ENCODE assay signal across 21 cellular contexts in the genomic region with DNA sequence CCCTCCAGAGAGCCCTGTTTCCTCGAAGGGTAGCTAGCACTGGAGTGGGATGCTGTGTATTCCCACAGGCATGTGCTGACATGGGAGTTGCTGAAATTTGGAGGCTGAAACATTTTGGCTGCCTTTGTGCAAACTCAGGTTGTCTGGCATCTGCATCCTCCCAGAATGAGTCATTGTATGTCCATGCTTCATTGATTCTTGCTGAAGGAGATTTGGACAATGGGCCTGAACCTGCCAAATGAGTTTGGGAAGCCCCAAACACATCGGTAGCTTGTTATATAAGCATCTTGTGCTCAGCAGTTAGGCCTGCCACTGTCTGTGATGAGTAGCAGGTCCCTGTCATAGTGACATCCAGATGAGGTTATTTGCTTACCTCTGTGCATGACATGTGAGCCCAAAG.
DNase-seq lines count a peak whose midpoint lies in the region; ATAC-seq, FAIRE-seq and TF ChIP-seq lines count a peak whose summit lies in the region.
"Had no signal": no experiment of that assay in that cellular context is flagged by ENCODE, and none has a peak within 500 bp of the region (broad histone marks: within the 10 kb centered on the region; RNA-seq: fewer than 3 reads in every experiment).

No MANE protein-coding gene starts in this region.

- no peak for TF ChIP-seq POLR2A in GM12891 (IDR thresholded peaks at IDR 0.05; ENCODE audit: low read depth, low read length)

- no peak for DNase-seq in GM12891 (ENCODE audit: insufficient read length, low spot score)
- DNase-seq in cerebellar cortex (ENCODE audit: low spot score): peak; percentile 9
- DNase-seq in urothelium cell line (ENCODE audit: low spot score): peak; percentile 23
- no peak for DNase-seq in hepatic stellate cell (ENCODE audit: low spot score)
- DNase-seq in omental fat pad (ENCODE audit: low spot score): no peak
- DNase-seq in NOMO-1 treated with DMSO at 0.1 percent for 48 hours (lab: John Stamatoyannopoulos, UW; ENCODE audit: unreplicated experiment): no peak
- DNase-seq: ACHN; Calu3; CD4-positive, CD25-positive, alpha-beta regulatory T cell; DMS53; H7; NCI-H1105 treated with DMSO at 0.1 percent for 48 hours; NCI-H187; NCI-H2171 treated with DMSO at 0.1 percent for 48 hours; NCI-H774; Peyer's patch; Right ventricle myocardium superior; SK-N-SH; T-cell had no signal

- FAIRE-seq in GM12891 (lab: Jason Lieb, UNC) (peak; percentile 73), urothelium cell line (lab: Jason Lieb, UNC) (no peak)
- FAIRE-seq: HTR-8/SVneo had no signal

- ATAC-seq in HG02870 (IDR thresholded peaks at IDR 0.05; ENCODE audit: unreplicated experiment) (peak; percentile 50), omental fat pad (ENCODE audit: low FRiP score) (no peak)
- ATAC-seq: T-cell had no signal

- TF ChIP-seq CTCF in omental fat pad (IDR thresholded peaks at IDR 0.05): no peak

TF ChIP-seq in GM12891, 5 proteins besides CTCF, POLR2A, EP300 and RAD21:
- TF ChIP-seq POLR2AphosphoS5 (IDR thresholded peaks at IDR 0.05; ENCODE audit: low read depth, low read length): no peak
- TF ChIP-seq SPI1 (IDR thresholded peaks at IDR 0.05; ENCODE audit: low read depth, low read length): no peak
- TF ChIP-seq TAF1 (IDR thresholded peaks at IDR 0.05; ENCODE audit: low read depth, low read length): no peak
- TF ChIP-seq PAX5 (IDR thresholded peaks at IDR 0.05; ENCODE audit: insufficient read depth, low read length, severe bottlenecking): no peak
- TF ChIP-seq POU2F2 (IDR thresholded peaks at IDR 0.05; ENCODE audit: low read depth, low read length): no peak

Comparison
In these comparisons a context has a peak if more than half of its experiments do, and no peak if none do; other contexts are left out.
1. DNase-seq: peak in cerebellar cortex (single experiment) and urothelium cell line (single experiment); none in GM12891 (single experiment), hepatic stellate cell (single experiment), omental fat pad (single experiment) and NOMO-1 treated with DMSO at 0.1 percent for 48 hours (single experiment).